ENCODE assay signal across 9 cellular contexts in the genomic region with DNA sequence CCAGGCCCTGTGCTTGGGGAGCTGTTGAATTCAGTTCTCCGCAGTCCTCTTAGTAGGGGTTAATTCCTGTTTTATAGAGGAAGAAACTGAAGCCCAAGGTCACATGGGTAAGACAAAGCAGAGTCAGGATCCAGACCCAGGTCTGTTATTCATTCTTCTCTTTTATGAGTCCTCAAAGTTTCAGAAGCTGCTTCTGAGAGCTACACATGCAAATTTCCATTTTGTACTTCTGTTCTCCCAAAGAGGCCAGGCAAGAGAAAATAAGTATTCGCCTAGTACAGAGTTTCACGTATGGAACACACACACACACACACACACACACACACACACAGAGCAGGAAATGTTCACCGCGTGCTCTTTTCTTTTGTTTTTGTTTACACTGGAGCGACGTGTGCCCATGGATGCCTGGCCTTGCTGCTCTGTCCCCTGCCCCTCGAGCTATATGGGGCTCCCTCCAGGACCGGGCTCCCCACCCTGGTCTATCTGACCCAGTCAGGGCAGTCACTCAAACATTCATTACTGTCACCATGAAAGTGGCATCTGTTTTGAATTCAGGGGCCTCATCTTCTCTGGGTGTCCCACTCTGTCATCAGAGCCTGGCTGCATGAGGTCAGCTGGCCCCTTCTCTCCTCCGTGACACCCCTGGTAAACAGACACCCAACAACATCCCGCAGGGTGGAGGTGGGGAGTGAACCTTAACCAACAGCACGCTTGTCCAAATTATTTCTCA.
DNase-seq lines count a peak whose midpoint lies in the region; ATAC-seq, FAIRE-seq and TF ChIP-seq lines count a peak whose summit lies in the region.
"Had no signal": no experiment of that assay in that cellular context is flagged by ENCODE, and none has a peak within 500 bp of the region (broad histone marks: within the 10 kb centered on the region; RNA-seq: fewer than 3 reads in every experiment).

No MANE protein-coding gene starts in this region.

- peaks cover 70% of the 10 kb centered on the region for H3K4me1 ChIP-seq in left ventricle myocardium inferior
- H3K4me1 ChIP-seq in pancreas = peaks cover 17 to 50% (median 24%) of the 10 kb centered on the region in 3 donors
- H3K4me1 ChIP-seq in effector memory CD4-positive, alpha-beta T cell (ENCODE audit: control insufficient read depth, insufficient read depth, low read length, poor library complexity, severe bottlenecking) = no peaks in the 10 kb centered on the region

- H3K4me3 ChIP-seq in left ventricle myocardium inferior (no peak overlapping the region), pancreas (no peak overlapping the region)
- H3K4me3 ChIP-seq in effector memory CD4-positive, alpha-beta T cell (ENCODE audit: insufficient read depth, low read depth, low read length, poor library complexity, severe bottlenecking) = no peak overlapping the region

- no peaks in the 10 kb centered on the region; the same call in 1 of the 2 replicates for H3K27me3 Mint-ChIP-seq in WTC11 (ENCODE audit: low read depth)
- H3K27me3 Mint-ChIP-seq in activated naive CD4-positive, alpha-beta T cell treated with anti-CD3 and anti-CD28 coated beads, Interleukin-2, amount 10 ng/mL, durations not matched to agents 7 days and 5 days = no peaks in the 10 kb centered on the region

- intact Hi-C loops in left ventricle myocardium inferior (cut with micrococcal nuclease) = no loop called here
- intact Hi-C loops in cardiac septum (cut with DNase I) = loop anchor here (5.0 kb wide), 1 partner anchor 80 kb away; no protein-coding TSS in a partner anchor
- intact Hi-C loops in pancreas (cut with DNase I) = no loop called here

- no peaks in the 10 kb centered on the region for H3K36me3 Mint-ChIP-seq in WTC11
- no peaks in the 10 kb centered on the region for H3K36me3 Mint-ChIP-seq in activated naive CD4-positive, alpha-beta T cell treated with anti-CD3 and anti-CD28 coated beads, Interleukin-2, amount 10 ng/mL, durations not matched to agents 7 days and 5 days

- peaks cover 56% of the 10 kb centered on the region for H3K4me1 Mint-ChIP-seq in WTC11
- H3K4me1 Mint-ChIP-seq in activated naive CD4-positive, alpha-beta T cell treated with anti-CD3 and anti-CD28 coated beads, Interleukin-2, amount 10 ng/mL, durations not matched to agents 7 days and 5 days = no peaks in the 10 kb centered on the region

- no peaks in the 10 kb centered on the region for H3K9me3 Mint-ChIP-seq in WTC11
- no peaks in the 10 kb centered on the region for H3K9me3 Mint-ChIP-seq in activated naive CD4-positive, alpha-beta T cell treated with anti-CD3 and anti-CD28 coated beads, Interleukin-2, amount 10 ng/mL, durations not matched to agents 7 days and 5 days

- ATAC-seq in HG03064 (IDR thresholded peaks at IDR 0.05; ENCODE audit: low read depth, unreplicated experiment) (peak; percentile 91), WTC11 (no peak), pancreas (peak; percentile 31 to 39 (median 36))

- no peak for FAIRE-seq in pancreas (lab: Jason Lieb, UNC)

- no peak overlapping the region for H3K4me3 Mint-ChIP-seq in WTC11
- H3K4me3 Mint-ChIP-seq in activated naive CD4-positive, alpha-beta T cell treated with anti-CD3 and anti-CD28 coated beads, Interleukin-2, amount 10 ng/mL, durations not matched to agents 7 days and 5 days = no peak overlapping the region

- DNase-seq in left ventricle myocardium inferior (no peak), cardiac septum (ENCODE audit: low spot score) (no peak), WTC11 (ENCODE audit: low spot score) (no peak), pancreas (peak in 1 of 6 donors; percentile 54)
- no peak for DNase-seq in activated naive CD4-positive, alpha-beta T cell treated with anti-CD3 and anti-CD28 coated beads, Interleukin-2, amount 10 ng/mL, durations not matched to agents 7 days and 5 days
- DNase-seq in effector CD8-positive, alpha-beta T cell (lab: John Stamatoyannopoulos, UW) = no peak
- DNase-seq in effector memory CD4-positive, alpha-beta T cell = no peak

- TF ChIP-seq CTCF in left ventricle myocardium inferior (IDR thresholded peaks at IDR 0.05; ENCODE audit: borderline replicate concordance) = no peak
- TF ChIP-seq CTCF in WTC11 (IDR thresholded peaks at IDR 0.05) = no peak
- TF ChIP-seq CTCF in pancreas (IDR thresholded peaks at IDR 0.05) = no peak

- H3K27ac ChIP-seq in left ventricle myocardium inferior (replicated peaks) (peak overlapping the region; percentile 67), pancreas (peak overlapping the region in 2 of 4 donors; percentile 60 to 65)
- H3K27ac ChIP-seq in effector memory CD4-positive, alpha-beta T cell (ENCODE audit: insufficient read depth, low read length, poor library complexity, severe bottlenecking) = no peak overlapping the region
- H3K27ac ChIP-seq: C4-2B had no signal

- POLR2A ChIA-PET in WTC11 (lab: Charles Lee) = no interaction called here

- no peaks in the 10 kb centered on the region for H3K27me3 ChIP-seq in left ventricle myocardium inferior (ENCODE audit: low read depth)
- H3K27me3 ChIP-seq in pancreas = no peaks in the 10 kb centered on the region
- no peaks in the 10 kb centered on the region for H3K27me3 ChIP-seq in effector memory CD4-positive, alpha-beta T cell (replicated peaks; ENCODE audit: control insufficient read depth, insufficient read depth, low read length, poor library complexity, severe bottlenecking)

- CTCF ChIA-PET in WTC11 (lab: Charles Lee) = no interaction called here
- CTCF ChIA-PET in activated naive CD4-positive, alpha-beta T cell treated with anti-CD3 and anti-CD28 coated beads, Interleukin-2, amount 10 ng/mL, durations not matched to agents 7 days and 5 days (lab: Charles Lee) = no interaction called here

- 33 to 42% methylated on average over 12 of the region's 12 CpGs for WGBS in pancreas, 2 donors

- H3K9me3 ChIP-seq in left ventricle myocardium inferior (replicated peaks) (no peaks in the 10 kb centered on the region), pancreas (no peaks in the 10 kb centered on the region)
- no peaks in the 10 kb centered on the region for H3K9me3 ChIP-seq in effector memory CD4-positive, alpha-beta T cell (ENCODE audit: control insufficient read depth, low read length)

- H3K36me3 ChIP-seq in left ventricle myocardium inferior = no peaks in the 10 kb centered on the region
- no peaks in the 10 kb centered on the region for H3K36me3 ChIP-seq in pancreas
- H3K36me3 ChIP-seq in effector memory CD4-positive, alpha-beta T cell (ENCODE audit: control insufficient read depth, insufficient read depth, low read length) = no peaks in the 10 kb centered on the region

- peak overlapping the region; percentile 61; the same call in 1 of the 2 replicates for H3K27ac Mint-ChIP-seq in WTC11
- no peak overlapping the region for H3K27ac Mint-ChIP-seq in activated naive CD4-positive, alpha-beta T cell treated with anti-CD3 and anti-CD28 coated beads, Interleukin-2, amount 10 ng/mL, durations not matched to agents 7 days and 5 days

TF ChIP-seq in WTC11, 78 proteins besides CTCF, POLR2A, EP300 and RAD21:
- TF ChIP-seq ZNF263 (CRISPR knock-in tag; IDR thresholded peaks at IDR 0.05; ENCODE audit: low read depth) = no peak
- TF ChIP-seq, protein P1, sequence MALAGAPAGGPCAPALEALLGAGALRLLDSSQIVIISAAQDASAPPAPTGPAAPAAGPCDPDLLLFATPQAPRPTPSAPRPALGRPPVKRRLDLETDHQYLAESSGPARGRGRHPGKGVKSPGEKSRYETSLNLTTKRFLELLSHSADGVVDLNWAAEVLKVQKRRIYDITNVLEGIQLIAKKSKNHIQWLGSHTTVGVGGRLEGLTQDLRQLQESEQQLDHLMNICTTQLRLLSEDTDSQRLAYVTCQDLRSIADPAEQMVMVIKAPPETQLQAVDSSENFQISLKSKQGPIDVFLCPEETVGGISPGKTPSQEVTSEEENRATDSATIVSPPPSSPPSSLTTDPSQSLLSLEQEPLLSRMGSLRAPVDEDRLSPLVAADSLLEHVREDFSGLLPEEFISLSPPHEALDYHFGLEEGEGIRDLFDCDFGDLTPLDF (CRISPR knock-in tag; IDR thresholded peaks at IDR 0.05) = no peak
- no peak for TF ChIP-seq JUN (CRISPR knock-in tag; IDR thresholded peaks at IDR 0.05)
- TF ChIP-seq, protein P2, sequence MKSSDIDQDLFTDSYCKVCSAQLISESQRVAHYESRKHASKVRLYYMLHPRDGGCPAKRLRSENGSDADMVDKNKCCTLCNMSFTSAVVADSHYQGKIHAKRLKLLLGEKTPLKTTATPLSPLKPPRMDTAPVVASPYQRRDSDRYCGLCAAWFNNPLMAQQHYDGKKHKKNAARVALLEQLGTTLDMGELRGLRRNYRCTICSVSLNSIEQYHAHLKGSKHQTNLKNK (CRISPR knock-in tag; IDR thresholded peaks at IDR 0.05) = no peak
- TF ChIP-seq NFATC4 (CRISPR knock-in tag; IDR thresholded peaks at IDR 0.05) = no peak
- no peak for TF ChIP-seq ATF1 (CRISPR knock-in tag; IDR thresholded peaks at IDR 0.05)
TF ChIP-seq in WTC11: peak in this region for 0.
